In the genomic region with DNA sequence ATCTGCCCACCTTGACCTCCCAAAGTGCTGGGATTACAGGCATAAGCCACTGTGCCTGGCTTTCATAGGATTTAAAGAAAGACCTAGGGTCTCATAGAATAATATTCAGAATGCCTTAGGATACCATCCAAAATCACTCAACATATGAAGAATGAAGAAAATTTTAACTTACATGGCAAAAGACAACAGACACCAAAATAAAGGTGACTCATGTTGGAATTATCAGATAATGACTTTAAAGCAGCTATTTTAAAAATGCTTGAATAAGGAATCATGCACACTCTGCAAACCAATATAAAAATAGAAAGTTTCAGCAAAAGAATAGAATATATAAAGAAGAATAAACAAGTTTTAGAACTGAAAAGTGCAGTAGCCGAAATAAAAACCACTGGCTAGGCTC, we compare ENCODE assay signal across 15 cellular contexts.
"Had no signal": no experiment of that assay in that cellular context is flagged by ENCODE, and none has a peak within 500 bp of the region (broad histone marks: within the 10 kb centered on the region; RNA-seq: fewer than 3 reads in every experiment).

No MANE protein-coding gene starts in this region.

- H3K27ac ChIP-seq: dorsolateral prefrontal cortex, left ventricle myocardium inferior, pancreas, sigmoid colon, thyroid gland had no signal

- H3K4me1 ChIP-seq: left ventricle myocardium inferior, pancreas, sigmoid colon, thyroid gland had no signal

- H3K9me3 ChIP-seq: pancreas, thyroid gland had no signal

- FAIRE-seq: pancreas, urothelium cell line had no signal

- H3K4me3 ChIP-seq: dorsolateral prefrontal cortex, left ventricle myocardium inferior, pancreas, sigmoid colon, thyroid gland had no signal

- DNase-seq: activated CD4-positive, alpha-beta T cell treated with anti-CD3 and anti-CD28 coated beads, Interleukin-2, amount 10 ng/mL, durations not matched to agents 7 days and 5 days; activated naive CD4-positive, alpha-beta T cell treated with Interleukin-2 at 50 U/mL for 16 hours; aorta; dorsolateral prefrontal cortex; endodermal cell; hippocampal formation; left ventricle myocardium inferior; naive thymus-derived CD4-positive, alpha-beta T cell; pancreas; sigmoid colon; stimulated activated CD4-positive, alpha-beta T cell treated with anti-CD3 and anti-CD28 coated beads, Interleukin-1b, Interleukin-23, amount 100 ng/mL, for 48 hours; thyroid gland had no signal

- ATAC-seq: activated T-helper 17 cell treated with anti-CD3 and anti-CD28 coated beads, Interleukin-2, amount 50 U/mL, for 72 hours; naive thymus-derived CD4-positive, alpha-beta T cell; pancreas; stimulated activated effector memory CD8-positive, alpha-beta T cell treated with anti-CD3 and anti-CD28 coated beads, Interleukin-12 subunit alpha, Interleukin-12 subunit beta, amount 100 ng/mL, for 72 hours had no signal
